In the genomic region with DNA sequence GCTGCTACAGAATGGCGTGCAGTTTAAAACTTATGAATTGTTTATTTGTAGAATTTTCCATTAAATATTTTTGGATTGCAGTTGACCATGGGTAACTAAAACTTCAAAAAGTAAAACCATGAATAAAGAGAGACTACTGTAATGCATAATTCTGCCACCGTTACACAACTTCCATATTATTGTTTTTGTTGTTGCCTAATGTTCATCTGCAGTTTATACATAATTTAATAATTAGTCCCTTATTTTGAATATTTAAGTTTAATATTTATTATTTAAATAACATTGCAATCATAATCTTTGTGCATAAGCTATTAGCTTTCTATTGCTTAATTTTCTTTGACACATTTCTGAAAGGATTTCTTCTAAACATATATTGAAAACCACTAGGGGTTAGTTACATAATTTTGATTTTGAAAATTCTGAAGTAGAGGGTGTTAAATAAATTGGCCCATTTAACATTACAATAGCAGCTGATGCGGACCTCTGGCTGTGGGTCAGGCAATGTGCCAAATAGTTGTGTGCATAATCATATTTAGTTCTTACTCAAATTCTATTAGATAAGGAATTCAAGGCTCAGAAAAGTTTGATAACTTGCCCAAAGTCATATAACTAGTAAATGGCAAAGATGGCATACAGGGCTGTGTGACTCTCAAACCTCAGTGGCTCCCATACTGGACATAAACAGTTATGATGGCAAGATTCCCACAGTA, we compare ENCODE assay signal across 12 cellular contexts. TPM values are rescaled to one million over a fixed set of nuclear protein-coding genes. Genes with fewer than 3 reads are reported as not detected.
DNase-seq lines count a peak whose midpoint lies in the region; ATAC-seq and TF ChIP-seq lines count a peak whose summit lies in the region.
"Had no signal": no experiment of that assay in that cellular context is flagged by ENCODE, and none has a peak within 500 bp of the region (broad histone marks: within the 10 kb centered on the region; RNA-seq: fewer than 3 reads in every experiment).

No MANE protein-coding gene starts in this region.

- no peaks in the 10 kb centered on the region for H3K36me3 ChIP-seq in osteoblast (ENCODE audit: insufficient read depth, low read length)
- no peaks in the 10 kb centered on the region for H3K36me3 ChIP-seq in esophagus muscularis mucosa
- H3K36me3 ChIP-seq: upper lobe of left lung had no signal

- DNase-seq in Daoy (ENCODE audit: low read depth) (peak; percentile 57), NCI-H226 (peak; percentile 92), cardiac fibroblast (ENCODE audit: low read depth in 2 of 2) (peak; percentile 75 to 85), osteoblast (ENCODE audit: insufficient read length, low spot score, missing footprints) (peak; percentile 4), esophagus muscularis mucosa (ENCODE audit: extremely low spot score) (no peak)
- DNase-seq in activated CD4-positive, CD25-positive, alpha-beta regulatory T cell treated with anti-CD3 and anti-CD28 coated beads, Interleukin-2, amount 50 U/mL, for 72 hours = no peak
- DNase-seq: activated naive CD4-positive, alpha-beta T cell; mucosa of descending colon; stimulated activated CD4-positive, alpha-beta T cell treated with anti-CD3 and anti-CD28 coated beads, Interleukin-2, amount 100 ng/mL, for 48 hours; upper lobe of left lung had no signal

- H3K27me3 ChIP-seq in osteoblast (ENCODE audit: insufficient read depth, low read length) = no peaks in the 10 kb centered on the region
- H3K27me3 ChIP-seq in esophagus muscularis mucosa = no peaks in the 10 kb centered on the region
- H3K27me3 ChIP-seq: upper lobe of left lung had no signal

- TF ChIP-seq EP300 in esophagus muscularis mucosa (IDR thresholded peaks at IDR 0.05) = no peak

- no peak for TF ChIP-seq POLR2A in esophagus muscularis mucosa (IDR thresholded peaks at IDR 0.05; ENCODE audit: low read depth)

- no peak overlapping the region for H3K4me3 ChIP-seq in cardiac fibroblast (replicated peaks in 1 of 2; ENCODE audit: low read depth in 2 of 2, low read length in 2 of 2)
- no peak overlapping the region for H3K4me3 ChIP-seq in osteoblast (ENCODE audit: insufficient read depth, low read length)
- no peak overlapping the region for H3K4me3 ChIP-seq in esophagus muscularis mucosa
- H3K4me3 ChIP-seq: mucosa of descending colon, upper lobe of left lung had no signal

- peaks cover 10% of the 10 kb centered on the region for H3K4me1 ChIP-seq in osteoblast (ENCODE audit: insufficient read depth, low read length)
- H3K4me1 ChIP-seq in esophagus muscularis mucosa = no peaks in the 10 kb centered on the region
- H3K4me1 ChIP-seq: upper lobe of left lung had no signal

- intact Hi-C loops in esophagus muscularis mucosa (cut with DNase I) = no loop called here

- no peaks in the 10 kb centered on the region for H3K9me3 ChIP-seq in osteoblast (ENCODE audit: low read depth, low read length)
- no peaks in the 10 kb centered on the region for H3K9me3 ChIP-seq in esophagus muscularis mucosa
- H3K9me3 ChIP-seq: mucosa of descending colon, upper lobe of left lung had no signal

- no peaks in the 10 kb centered on the region for H3K79me2 ChIP-seq in osteoblast (ENCODE audit: insufficient read depth, low read length)

- H3K4me2 ChIP-seq in osteoblast (ENCODE audit: insufficient read depth, low read length) = peak overlapping the region; percentile 25

- H4K20me1 ChIP-seq in osteoblast (ENCODE audit: insufficient read depth, low read length) = no peaks in the 10 kb centered on the region

- no peak overlapping the region for H2AFZ ChIP-seq in osteoblast (ENCODE audit: low read length)

- WGBS in esophagus muscularis mucosa = 62% methylated on average over 3 of the region's 3 CpGs

- ATAC-seq in GM21576 (IDR thresholded peaks at IDR 0.05; ENCODE audit: unreplicated experiment) = no peak
- no peak for ATAC-seq in HG03045 (IDR thresholded peaks at IDR 0.05; ENCODE audit: unreplicated experiment)
- ATAC-seq: mucosa of descending colon had no signal

- peak overlapping the region; percentile 3 for H3K27ac ChIP-seq in osteoblast (ENCODE audit: low read depth, low read length)
- H3K27ac ChIP-seq in esophagus muscularis mucosa (replicated peaks in 1 of 4) = no peak overlapping the region
- H3K27ac ChIP-seq: upper lobe of left lung had no signal

- no peak for TF ChIP-seq CTCF in cardiac fibroblast (IDR thresholded peaks at IDR 0.05; ENCODE audit: low read depth, low read length)
- no peak for TF ChIP-seq CTCF in osteoblast (IDR thresholded peaks at IDR 0.05; ENCODE audit: extremely low read depth, low read depth, low read length)
- no peak for TF ChIP-seq CTCF in esophagus muscularis mucosa (IDR thresholded peaks at IDR 0.05)

RNA-seq across cellular contexts. Expression of gene PPM1E, which starts 31.1 kb away (rescaled TPM):
- total RNA-seq in Daoy (2014; rRNA removed; shearing (Covaris generic)) = 2.1 and 2.5 TPM in 2 replicates
- total RNA-seq in osteoblast (under 0.01 TPM in 2 replicates), esophagus muscularis mucosa (under 1 TPM; 0.42 to 0.91 (median 0.67) TPM)

Comparison
In these comparisons a context has a peak if more than half of its experiments do, and no peak if none do; other contexts are left out.
1. DNase-seq: peak in Daoy (single experiment), NCI-H226 (single experiment), cardiac fibroblast (2 of 2) and osteoblast (single experiment); none in activated CD4-positive, CD25-positive, alpha-beta regulatory T cell treated with anti-CD3 and anti-CD28 coated beads, Interleukin-2, amount 50 U/mL, for 72 hours (single experiment) and esophagus muscularis mucosa (single experiment).